Comparison of ENCODE assay signal across 9 cellular contexts in genomic region chr6:142570221-142570671, GRCh38.
DNase-seq lines count a peak whose midpoint lies in the region; ATAC-seq and TF ChIP-seq lines count a peak whose summit lies in the region.
"Had no signal": no experiment of that assay in that cellular context is flagged by ENCODE, and none has a peak within 500 bp of the region (broad histone marks: within the 10 kb centered on the region; RNA-seq: fewer than 3 reads in every experiment).

No MANE protein-coding gene starts in this region.

- peaks cover 15% of the 10 kb centered on the region for H3K9me3 Mint-ChIP-seq in chondrocyte (ENCODE audit: low read depth)

- H3K56ac ChIP-seq in mesendoderm (ENCODE audit: low read length), result peak overlapping the region; percentile 68

- no peak overlapping the region for H3K23ac ChIP-seq in mesendoderm (ENCODE audit: low read length)

- H3K36me3 Mint-ChIP-seq in chondrocyte (ENCODE audit: low read depth), result peaks cover 5% of the 10 kb centered on the region

- no peak overlapping the region for H4K8ac ChIP-seq in mesendoderm (ENCODE audit: low read depth, low read length)

- H3K36me3 ChIP-seq in BLaER1 (no peaks in the 10 kb centered on the region), HUES6 (ENCODE audit: control insufficient read depth, insufficient read depth, low read length) (no peaks in the 10 kb centered on the region), mesendoderm (ENCODE audit: control insufficient read depth, insufficient read depth, low read length) (no peaks in the 10 kb centered on the region), psoas muscle (ENCODE audit: insufficient read depth in 1 of 2, low read depth in 1 of 2) (no peaks in the 10 kb centered on the region)

- ATAC-seq in GM19455 (IDR thresholded peaks at IDR 0.05; ENCODE audit: unreplicated experiment), result no peak
- no peak for ATAC-seq in GM18870 (IDR thresholded peaks at IDR 0.05; ENCODE audit: unreplicated experiment)
- ATAC-seq in psoas muscle, result no peak
- ATAC-seq in HG02798 (IDR thresholded peaks at IDR 0.05; ENCODE audit: poor library complexity, unreplicated experiment), result no peak

- H3K4me2 ChIP-seq in BLaER1 (peak overlapping the region; percentile 30; the same call in 1 of the 2 replicates), mesendoderm (ENCODE audit: low read length) (no peak overlapping the region)

- peak overlapping the region; percentile 13 for H4K5ac ChIP-seq in mesendoderm (ENCODE audit: low read length)

- DNase-seq in chondrocyte (ENCODE audit: low spot score), result no peak
- peak; percentile 75 for DNase-seq in mesendoderm
- no peak for DNase-seq in psoas muscle
- DNase-seq: NCI-H187 had no signal

- H3K27me3 ChIP-seq in BLaER1, result no peaks in the 10 kb centered on the region
- no peaks in the 10 kb centered on the region for H3K27me3 ChIP-seq in HUES6 (ENCODE audit: control insufficient read depth, insufficient read depth, low read length)
- no peaks in the 10 kb centered on the region for H3K27me3 ChIP-seq in mesendoderm (ENCODE audit: insufficient read depth, low read length, poor library complexity)
- H3K27me3 ChIP-seq in psoas muscle (ENCODE audit: insufficient read depth in 3 of 3, low read length in 2 of 3), result peaks cover 0 to 2% (median 0%) of the 10 kb centered on the region in 3 donors

- no peak overlapping the region for H2BK120ac ChIP-seq in mesendoderm (ENCODE audit: low read depth, low read length)

- H3K27ac Mint-ChIP-seq in chondrocyte (ENCODE audit: unreplicated experiment), result peak overlapping the region; percentile 86

- no peak overlapping the region for H3K9ac ChIP-seq in BLaER1
- no peak overlapping the region for H3K9ac ChIP-seq in HUES6 (ENCODE audit: low read length)
- H3K9ac ChIP-seq in mesendoderm (ENCODE audit: low read length), result no peak overlapping the region

- H3K4me3 ChIP-seq in BLaER1 (no peak overlapping the region), HUES6 (ENCODE audit: low read depth, low read length) (no peak overlapping the region), mesendoderm (ENCODE audit: low read length) (no peak overlapping the region), psoas muscle (no peak overlapping the region)

- H2BK5ac ChIP-seq in mesendoderm (ENCODE audit: low read length), result peak overlapping the region; percentile 69

- TF ChIP-seq CTCF in chondrocyte (IDR thresholded peaks at IDR 0.05) (no peak), psoas muscle (IDR thresholded peaks at IDR 0.05) (no peak)

- H3K4me3 Mint-ChIP-seq in chondrocyte (ENCODE audit: unreplicated experiment), result no peak overlapping the region

- H3K27ac ChIP-seq in BLaER1 (no peak overlapping the region), HUES6 (ENCODE audit: low read depth, low read length) (peak overlapping the region; percentile 74), mesendoderm (ENCODE audit: low read depth, low read length) (no peak overlapping the region), psoas muscle (no peak overlapping the region)

- no peak overlapping the region for H2AK5ac ChIP-seq in mesendoderm (ENCODE audit: low read length)

- intact Hi-C loops in psoas muscle (cut with DNase I), result no loop called here

- no peak overlapping the region for H3K4ac ChIP-seq in mesendoderm (ENCODE audit: low read depth, low read length)

- peaks cover 26% of the 10 kb centered on the region for H3K9me3 ChIP-seq in BLaER1
- H3K9me3 ChIP-seq in HUES6 (ENCODE audit: control insufficient read depth, insufficient read depth, low read depth, low read length), result peaks cover 29% of the 10 kb centered on the region
- no peaks in the 10 kb centered on the region for H3K9me3 ChIP-seq in psoas muscle

- peaks cover 32% of the 10 kb centered on the region for H3K4me1 Mint-ChIP-seq in chondrocyte (ENCODE audit: low read depth)

- no peaks in the 10 kb centered on the region for H3K79me2 ChIP-seq in mesendoderm (ENCODE audit: control insufficient read depth, insufficient read depth, low read length)

- peak overlapping the region; percentile 4 for H3K18ac ChIP-seq in mesendoderm (ENCODE audit: low read length)

- H3K4me1 ChIP-seq in BLaER1 (peaks cover 14% of the 10 kb centered on the region), HUES6 (ENCODE audit: control insufficient read depth, insufficient read depth, low read length) (peaks cover 38% of the 10 kb centered on the region), mesendoderm (ENCODE audit: control insufficient read depth, low read depth, low read length) (peaks cover 6% of the 10 kb centered on the region), psoas muscle (no peaks in the 10 kb centered on the region)

- H3K27me3 Mint-ChIP-seq in chondrocyte (ENCODE audit: low read depth), result peaks cover 2% of the 10 kb centered on the region

- no peak overlapping the region for H2BK15ac ChIP-seq in mesendoderm (replicated peaks; ENCODE audit: low read depth)

- H4K20me1 ChIP-seq in BLaER1, result no peaks in the 10 kb centered on the region

- H3K79me1 ChIP-seq in mesendoderm (ENCODE audit: low read length), result no peaks in the 10 kb centered on the region
